In genomic region chr1:94922756-94923465, GRCh38 we compare ENCODE assay signal across 10 cellular contexts. TPM values are rescaled to one million over a fixed set of nuclear protein-coding genes. Genes with fewer than 3 reads are reported as not detected.
DNase-seq lines count a peak whose midpoint lies in the region; ATAC-seq and TF ChIP-seq lines count a peak whose summit lies in the region.
"Had no signal": no experiment of that assay in that cellular context is flagged by ENCODE, and none has a peak within 500 bp of the region (broad histone marks: within the 10 kb centered on the region; RNA-seq: fewer than 3 reads in every experiment).

No MANE protein-coding gene starts in this region.

- H3K4me1 ChIP-seq in mammary epithelial cell (ENCODE audit: insufficient read depth, low read length) (peaks cover 37% of the 10 kb centered on the region), thyroid gland (peaks cover 47 to 60% of the 10 kb centered on the region in 2 donors)

- H3K79me2 ChIP-seq in mammary epithelial cell (ENCODE audit: insufficient read depth, low read length), result peaks cover 88% of the 10 kb centered on the region

- dilution Hi-C loops in mammary epithelial cell (cut with HindIII; ENCODE audit: low sequenced_read_pairs), result no loop called here

- ATAC-seq in GM21619 (IDR thresholded peaks at IDR 0.05; ENCODE audit: unreplicated experiment), result no peak

- no peak overlapping the region for H3K9ac ChIP-seq in mammary epithelial cell (ENCODE audit: insufficient read depth, low read length)

- H3K27me3 ChIP-seq in MG63, result no peaks in the 10 kb centered on the region
- H3K27me3 ChIP-seq in mammary epithelial cell (ENCODE audit: insufficient read depth, low read length), result no peaks in the 10 kb centered on the region
- no peaks in the 10 kb centered on the region for H3K27me3 ChIP-seq in thyroid gland

- H3K9me3 Mint-ChIP-seq in CD14-positive monocyte, result peaks cover 0 to 12% (median 7%) of the 10 kb centered on the region in 7 donors
- H3K9me3 Mint-ChIP-seq: activated CD4-positive, alpha-beta T cell treated with anti-CD3 and anti-CD28 coated beads, Interleukin-2, amount 10 ng/mL, durations not matched to agents 7 days and 5 days; memory B cell had no signal

- intact Hi-C loops in mammary epithelial cell (cut with micrococcal nuclease) (no loop called here), thyroid gland (cut with DNase I) (no loop called here), CD14-positive monocyte (cut with micrococcal nuclease) (no loop called here)

- TF ChIP-seq CTCF in mammary epithelial cell (conservative IDR thresholded peaks at IDR 0.05 in 1 of 2, IDR thresholded peaks at IDR 0.05 in 1 of 2; ENCODE audit: extremely low read depth in 1 of 2, insufficient read depth in 1 of 2, low read depth in 1 of 2, low read length in 2 of 2), result no peak
- no peak for TF ChIP-seq CTCF in thyroid gland (IDR thresholded peaks at IDR 0.05)
- TF ChIP-seq CTCF in CD14-positive monocyte (IDR thresholded peaks at IDR 0.05), result no peak

- H3K4me3 ChIP-seq in MG63 (peak overlapping the region; percentile 15; the same call in 1 of the 2 replicates), mammary epithelial cell (replicated peaks in 1 of 3; ENCODE audit: insufficient read depth in 1 of 3, low read depth in 2 of 3, low read length in 3 of 3) (no peak overlapping the region), thyroid gland (replicated peaks in 1 of 3) (no peak overlapping the region)

- peak overlapping the region in 1 of 2 donors; percentile 51 for H3K4me3 Mint-ChIP-seq in CD14-positive monocyte
- H3K4me3 Mint-ChIP-seq: activated CD4-positive, alpha-beta T cell treated with anti-CD3 and anti-CD28 coated beads, Interleukin-2, amount 10 ng/mL, durations not matched to agents 7 days and 5 days; memory B cell had no signal

- WGBS in mammary epithelial cell (ENCODE audit: low coverage, missing lambda C conversion rate), result 88% methylated on average over 8 of the region's 9 CpGs
- 27 to 33% methylated on average over 9 of the region's 9 CpGs for WGBS in thyroid gland, 2 donors

- no peak overlapping the region for H2AFZ ChIP-seq in mammary epithelial cell (ENCODE audit: low read depth, low read length)

- CTCF ChIA-PET in mammary epithelial cell (lab: Charles Lee; ENCODE audit: low non-redundant PET), result no interaction called here

- H3K4me1 Mint-ChIP-seq in CD14-positive monocyte, result peaks cover 12% of the 10 kb centered on the region

- peak in 1 of 2 donors; percentile 16 for TF ChIP-seq POLR2A in thyroid gland (IDR thresholded peaks at IDR 0.05)

- in situ Hi-C loops in mammary epithelial cell (cut with MboI; ENCODE audit: low sequenced_read_pairs in 2 of 2), result loop anchor here in 1 of 2 donors (10.0 kb wide), 2 partner anchors 68 to 112 kb away; no protein-coding TSS in a partner anchor

- H3K36me3 ChIP-seq in MG63, result peaks cover 33% of the 10 kb centered on the region
- H3K36me3 ChIP-seq in mammary epithelial cell (ENCODE audit: insufficient read depth, low read length), result peaks cover 4% of the 10 kb centered on the region
- H3K36me3 ChIP-seq in thyroid gland, result no peaks in the 10 kb centered on the region

- H3K27ac ChIP-seq in mammary epithelial cell (ENCODE audit: insufficient read depth, low read depth, low read length) (no peak overlapping the region), thyroid gland (peak overlapping the region; percentile 92 to 99 (median 98))

- H3K27me3 Mint-ChIP-seq in CD14-positive monocyte (ENCODE audit: low read depth in 3 of 3), result peaks cover 41 to 59% (median 42%) of the 10 kb centered on the region in 3 donors

- peaks cover under 1% of the 10 kb centered on the region for H4K20me1 ChIP-seq in mammary epithelial cell (ENCODE audit: insufficient read depth, low read length)

- no peak for DNase-seq in MG63
- DNase-seq in mammary epithelial cell, result no peak
- peak; percentile 21 to 34 for DNase-seq in lung microvascular endothelial cell (ENCODE audit: low read depth in 2 of 2)
- peak; percentile 37 to 43 for DNase-seq in thyroid gland
- no peak for DNase-seq in NCI-H524 (lab: John Stamatoyannopoulos, UW)
- DNase-seq in CD14-positive monocyte (ENCODE audit: low spot score), result no peak
- DNase-seq in UCSD-AML1 (lab: John Stamatoyannopoulos, UW; ENCODE audit: unreplicated experiment), result no peak
- DNase-seq: activated CD4-positive, alpha-beta T cell treated with anti-CD3 and anti-CD28 coated beads, Interleukin-2, amount 10 ng/mL, durations not matched to agents 7 days and 5 days had no signal

- H3K9me3 ChIP-seq in MG63, result no peaks in the 10 kb centered on the region
- no peaks in the 10 kb centered on the region for H3K9me3 ChIP-seq in mammary epithelial cell (replicated peaks; ENCODE audit: insufficient read depth, low read length)
- H3K9me3 ChIP-seq in thyroid gland, result no peaks in the 10 kb centered on the region

- H3K27ac Mint-ChIP-seq in CD14-positive monocyte, result no peak overlapping the region
- H3K27ac Mint-ChIP-seq: activated CD4-positive, alpha-beta T cell treated with anti-CD3 and anti-CD28 coated beads, Interleukin-2, amount 10 ng/mL, durations not matched to agents 7 days and 5 days; memory B cell had no signal

- peak overlapping the region; percentile 91 for H3K4me2 ChIP-seq in mammary epithelial cell (ENCODE audit: insufficient read depth, low read depth, low read length)

- peaks cover 3 to 7% of the 10 kb centered on the region in 2 donors for H3K36me3 Mint-ChIP-seq in CD14-positive monocyte
- H3K36me3 Mint-ChIP-seq: memory B cell had no signal

- no TSS peak for BruUV-seq in mammary epithelial cell (replicated peaks; lab: Mats Ljungman, UMichigan)

RNA-seq across cellular contexts. Expression of gene CNN3, which starts 4.0 kb away (rescaled TPM):
- 129 and 169 TPM in 2 replicates for total RNA-seq in MG63 (2014; rRNA removed; shearing (Covaris generic); ENCODE audit: low replicate concordance)
- 100 to 1,000 TPM; 136 to 244 TPM for total RNA-seq in mammary epithelial cell
- 117 TPM for polyA plus RNA-seq in mammary epithelial cell
- 123 TPM for polyA minus RNA-seq in mammary epithelial cell
- 505 and 669 TPM in 2 replicates for total RNA-seq in lung microvascular endothelial cell
- 100 to 1,000 TPM; 149 to 257 (median 177) TPM for total RNA-seq in thyroid gland
- polyA plus RNA-seq in CD14-positive monocyte, result under 1 TPM; 0.08 TPM

Comparison
In these comparisons a context has a peak if more than half of its experiments do, and no peak if none do; other contexts are left out.
1. DNase-seq: peak in lung microvascular endothelial cell (2 of 2) and thyroid gland (2 of 2); none in MG63 (single experiment), mammary epithelial cell (single experiment), NCI-H524 (0 of 2), CD14-positive monocyte (single experiment) and UCSD-AML1 (single experiment).